In the genomic region with DNA sequence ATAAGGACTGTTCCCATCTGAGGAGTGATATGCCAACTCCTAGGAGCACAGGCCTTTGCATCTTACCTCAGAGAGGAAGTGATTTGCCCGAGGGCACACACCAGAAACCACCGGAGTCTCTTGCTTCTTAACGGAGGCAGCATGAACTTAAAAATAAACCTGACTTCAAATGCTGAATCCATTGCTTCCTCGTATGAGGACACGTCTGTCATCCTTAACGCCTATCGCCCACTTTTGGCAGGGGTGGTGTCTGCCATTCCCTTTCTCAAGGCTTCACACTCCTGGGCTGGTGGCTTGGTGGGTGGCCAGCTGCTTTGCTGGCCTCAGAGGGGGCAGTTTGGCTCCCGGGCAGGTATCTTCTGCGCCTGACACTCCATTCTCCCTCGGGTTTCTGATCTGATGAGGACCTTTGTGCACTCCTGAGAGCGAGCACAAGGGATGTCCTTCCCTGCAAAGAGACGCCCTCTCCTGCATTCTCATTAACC, we compare ENCODE assay signal across 1 cellular context.
TF ChIP-seq lines count a peak whose summit lies in the region.

No MANE protein-coding gene starts in this region.

TF ChIP-seq in HepG2, 621 proteins besides CTCF, POLR2A, EP300 and RAD21:
- TF ChIP-seq, protein P1, sequence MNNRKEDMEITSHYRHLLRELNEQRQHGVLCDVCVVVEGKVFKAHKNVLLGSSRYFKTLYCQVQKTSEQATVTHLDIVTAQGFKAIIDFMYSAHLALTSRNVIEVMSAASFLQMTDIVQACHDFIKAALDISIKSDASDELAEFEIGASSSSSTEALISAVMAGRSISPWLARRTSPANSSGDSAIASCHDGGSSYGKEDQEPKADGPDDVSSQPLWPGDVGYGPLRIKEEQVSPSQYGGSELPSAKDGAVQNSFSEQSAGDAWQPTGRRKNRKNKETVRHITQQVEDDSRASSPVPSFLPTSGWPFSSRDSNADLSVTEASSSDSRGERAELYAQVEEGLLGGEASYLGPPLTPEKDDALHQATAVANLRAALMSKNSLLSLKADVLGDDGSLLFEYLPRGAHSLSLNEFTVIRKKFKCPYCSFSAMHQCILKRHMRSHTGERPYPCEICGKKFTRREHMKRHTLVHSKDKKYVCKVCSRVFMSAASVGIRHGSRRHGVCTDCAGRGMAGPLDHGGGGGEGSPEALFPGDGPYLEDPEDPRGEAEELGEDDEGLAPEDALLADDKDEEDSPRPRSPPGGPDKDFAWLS (CRISPR knock-in tag; IDR thresholded peaks at IDR 0.05; ENCODE audit: borderline replicate concordance): no peak
- TF ChIP-seq KMT2B (CRISPR knock-in tag; IDR thresholded peaks at IDR 0.05) (no peak), HNRNPH1 (optimal IDR thresholded peaks at IDR 0.05; ENCODE audit: low read depth, low read length) (no peak), ZNF550 (CRISPR knock-in tag; IDR thresholded peaks at IDR 0.05; ENCODE audit: borderline replicate concordance) (0 out of 2 replicates have a peak, but pooled peaks have one; percentile 46), ZNF260 (CRISPR knock-in tag; IDR thresholded peaks at IDR 0.05; ENCODE audit: borderline replicate concordance, low read depth) (0 out of 2 replicates have a peak, but pooled peaks have one; percentile 45)
- TF ChIP-seq, protein P2, sequence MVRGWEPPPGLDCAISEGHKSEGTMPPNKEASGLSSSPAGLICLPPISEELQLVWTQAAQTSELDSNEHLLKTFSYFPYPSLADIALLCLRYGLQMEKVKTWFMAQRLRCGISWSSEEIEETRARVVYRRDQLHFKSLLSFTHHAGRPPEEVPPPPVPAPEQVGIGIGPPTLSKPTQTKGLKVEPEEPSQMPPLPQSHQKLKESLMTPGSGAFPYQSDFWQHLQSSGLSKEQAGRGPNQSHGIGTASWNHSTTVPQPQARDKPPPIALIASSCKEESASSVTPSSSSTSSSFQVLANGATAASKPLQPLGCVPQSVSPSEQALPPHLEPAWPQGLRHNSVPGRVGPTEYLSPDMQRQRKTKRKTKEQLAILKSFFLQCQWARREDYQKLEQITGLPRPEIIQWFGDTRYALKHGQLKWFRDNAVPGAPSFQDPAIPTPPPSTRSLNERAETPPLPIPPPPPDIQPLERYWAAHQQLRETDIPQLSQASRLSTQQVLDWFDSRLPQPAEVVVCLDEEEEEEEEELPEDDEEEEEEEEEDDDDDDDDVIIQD (CRISPR knock-in tag; IDR thresholded peaks at IDR 0.05; ENCODE audit: low read depth): no peak
